In genomic region chr20:54476336-54476928, GRCh38 we compare ENCODE assay signal across 11 cellular contexts. TPM values are rescaled to one million over a fixed set of nuclear protein-coding genes. Genes with fewer than 3 reads are reported as not detected.
DNase-seq lines count a peak whose midpoint lies in the region; FAIRE-seq and TF ChIP-seq lines count a peak whose summit lies in the region.
"Had no signal": no experiment of that assay in that cellular context is flagged by ENCODE, and none has a peak within 500 bp of the region (broad histone marks: within the 10 kb centered on the region; RNA-seq: fewer than 3 reads in every experiment).

No MANE protein-coding gene starts in this region.

- no peaks in the 10 kb centered on the region for H3K36me3 ChIP-seq in ascending aorta
- H3K36me3 ChIP-seq in kidney epithelial cell (ENCODE audit: control insufficient read depth, insufficient read depth, low read length) = no peaks in the 10 kb centered on the region

- H3K27me3 ChIP-seq in H9 (ENCODE audit: insufficient read depth, low read length) (peaks cover 3% of the 10 kb centered on the region; the same call in 1 of the 2 replicates), ascending aorta (no peaks in the 10 kb centered on the region), kidney epithelial cell (ENCODE audit: control insufficient read depth, insufficient read depth, low read length) (no peaks in the 10 kb centered on the region)

- H3K27ac Mint-ChIP-seq in H9 = no peak overlapping the region

- peak overlapping the region; percentile 15 for H3K18ac ChIP-seq in H9 (ENCODE audit: insufficient read length, low read depth, low read length)

- peak overlapping the region; percentile 95 for H3K4me2 ChIP-seq in H9 (ENCODE audit: insufficient read depth, insufficient read length, low read length)

- H3K9me3 Mint-ChIP-seq in H9 = no peaks in the 10 kb centered on the region; a peak in 1 of 5 replicates

- H3K4me3 ChIP-seq in ascending aorta = peak overlapping the region; percentile 48 to 85
- peak overlapping the region; percentile 70 for H3K4me3 ChIP-seq in kidney epithelial cell (ENCODE audit: low read depth, low read length)
- H3K4me3 ChIP-seq in skin epidermis = peak overlapping the region; percentile 4 to 43 (median 40)

- H3K9ac ChIP-seq in H9 (ENCODE audit: extremely low read depth, insufficient read length, low read length) = peak overlapping the region; percentile 43

- H3K79me2 ChIP-seq in H9 (ENCODE audit: insufficient read depth, low read length) = no peaks in the 10 kb centered on the region

- H2BK15ac ChIP-seq in H9 (ENCODE audit: low read depth, low read length) = no peak overlapping the region

- no peaks in the 10 kb centered on the region; a peak in 2 of 7 replicates for H3K36me3 Mint-ChIP-seq in H9 (ENCODE audit: insufficient read depth in 1 of 3, low read depth in 3 of 3)

- no peak for DNase-seq in H9
- DNase-seq in ascending aorta (ENCODE audit: low spot score in 2 of 2) = no peak
- DNase-seq in kidney epithelial cell (ENCODE audit: low read depth) = no peak
- no peak for DNase-seq in D721Med (ENCODE audit: insufficient read length, low spot score)
- no peak for DNase-seq in EL
- no peak for DNase-seq in COLO668 (lab: John Stamatoyannopoulos, UW; ENCODE audit: unreplicated experiment)
- no peak for DNase-seq in SW480 (ENCODE audit: low spot score)
- DNase-seq: naive B cell, NCI-H1417 treated with DMSO at 0.1 percent for 48 hours had no signal

- H2BK120ac ChIP-seq in H9 (ENCODE audit: low read depth, low read length, poor library complexity, severe bottlenecking) = no peak overlapping the region

- peaks cover 46% of the 10 kb centered on the region for H3K27me3 Mint-ChIP-seq in H9 (ENCODE audit: low read depth)

- H3K9me3 ChIP-seq in H9 (ENCODE audit: control insufficient read depth, low read depth, low read length) (no peaks in the 10 kb centered on the region), ascending aorta (no peaks in the 10 kb centered on the region)

- H2BK5ac ChIP-seq in H9 (ENCODE audit: insufficient read length, low read length) = no peak overlapping the region

- no peak for TF ChIP-seq CTCF in H9 (conservative IDR thresholded peaks at IDR 0.05)
- TF ChIP-seq CTCF in ascending aorta (IDR thresholded peaks at IDR 0.05) = no peak
- TF ChIP-seq CTCF in kidney epithelial cell (IDR thresholded peaks at IDR 0.05; ENCODE audit: insufficient read depth, low read length, poor library complexity, severe bottlenecking) = no peak
- TF ChIP-seq CTCF in D721Med (IDR thresholded peaks at IDR 0.05; ENCODE audit: insufficient read depth, missing control alignments) = no peak

- H4K5ac ChIP-seq in H9 (ENCODE audit: insufficient read length, low read depth, low read length) = no peak overlapping the region

- H2AK5ac ChIP-seq in H9 (ENCODE audit: insufficient read length, low read length) = no peak overlapping the region

- peak overlapping the region; percentile 90 to 94 for H3K4me3 Mint-ChIP-seq in H9

- H3K4me1 Mint-ChIP-seq in H9 = peaks cover 29 to 30% of the 10 kb centered on the region in 2 experiments

- no peak overlapping the region for H2BK20ac ChIP-seq in H9 (ENCODE audit: low read depth, low read length, poor library complexity, severe bottlenecking)

- intact Hi-C loops in ascending aorta (cut with DNase I) = loop anchor here (2.0 to 5.0 kb wide), 5 partner anchors 76 to 269 kb away; partner anchors contain the start of gene PFDN4

- no peak overlapping the region for H3K56ac ChIP-seq in H9 (ENCODE audit: insufficient read length, low read depth, low read length)

- H3K79me1 ChIP-seq in H9 (ENCODE audit: insufficient read depth, low read depth, low read length, poor library complexity, severe bottlenecking) = no peaks in the 10 kb centered on the region

- peaks cover 4% of the 10 kb centered on the region; the same call in 1 of the 2 replicates for H3K4me1 ChIP-seq in H9 (ENCODE audit: insufficient read depth, low read length)
- peaks cover 0 to 3% of the 10 kb centered on the region in 2 donors for H3K4me1 ChIP-seq in ascending aorta

- no peak overlapping the region for H3T11ph ChIP-seq in H9 (ENCODE audit: low read length)

- no peak overlapping the region for H4K91ac ChIP-seq in H9 (ENCODE audit: insufficient read length, low read depth, low read length)

- no peak overlapping the region for H3K4ac ChIP-seq in H9 (ENCODE audit: low read depth, low read length)

- no peak overlapping the region; the same call in 1 of the 2 replicates for H3K14ac ChIP-seq in H9 (ENCODE audit: insufficient read depth, low read length)

- no peak overlapping the region for H3K23ac ChIP-seq in H9 (ENCODE audit: insufficient read length, low read depth, low read length)

- no peak for FAIRE-seq in D721Med (lab: Jason Lieb, UNC)

- no peak overlapping the region for H2BK12ac ChIP-seq in H9 (ENCODE audit: insufficient read length, low read depth, low read length)

- no peak overlapping the region for H4K8ac ChIP-seq in H9 (replicated peaks; ENCODE audit: insufficient read length, low read depth, low read length)

- peak overlapping the region; percentile 86 for H2AFZ ChIP-seq in H9 (ENCODE audit: low read length)

- no CpG with 5 or more reads among the region's 24 CpGs for WGBS in H9 (ENCODE audit: extremely low coverage, insufficient read length, low lambda C conversion rate)

- H4K20me1 ChIP-seq in H9 (ENCODE audit: control insufficient read depth, insufficient read depth, insufficient read length) = no peaks in the 10 kb centered on the region

- H3K23me2 ChIP-seq in H9 (ENCODE audit: insufficient read length, low read depth, low read length, poor library complexity, severe bottlenecking) = peaks cover 10% of the 10 kb centered on the region

- H3K27ac ChIP-seq in H9 (ENCODE audit: insufficient read length, low read depth, low read length) (no peak overlapping the region), ascending aorta (peak overlapping the region; percentile 70 to 71), skin epidermis (no peak overlapping the region)
- H3K27ac ChIP-seq: RWPE1 had no signal

RNA-seq across cellular contexts. Expression of gene DOK5, which starts 1.0 kb away (rescaled TPM):
- total RNA-seq in H9 (2021) = 3.0 and 4.5 TPM in 2 replicates
- not detected for total RNA-seq in ascending aorta
- total RNA-seq in kidney epithelial cell = 3.1 and 3.5 TPM in 2 replicates

Comparison
In these comparisons a context has a peak if more than half of its experiments do, and no peak if none do; other contexts are left out.
1. H3K27ac ChIP-seq: peak in ascending aorta (2 of 2); none in H9 (single experiment) and skin epidermis (0 of 21).
2. Peak in every context shown above with its lines, with median percentiles within 50 percentile points of each other: H3K4me3 ChIP-seq.